In genomic region chr1:17596651-17597509, GRCh38 we compare ENCODE assay signal across 11 cellular contexts. TPM values are rescaled to one million over a fixed set of nuclear protein-coding genes. Genes with fewer than 3 reads are reported as not detected.
DNase-seq lines count a peak whose midpoint lies in the region; ATAC-seq and TF ChIP-seq lines count a peak whose summit lies in the region.
"Had no signal": no experiment of that assay in that cellular context is flagged by ENCODE, and none has a peak within 500 bp of the region (broad histone marks: within the 10 kb centered on the region; RNA-seq: fewer than 3 reads in every experiment).

No MANE protein-coding gene starts in this region.

- TF ChIP-seq CTCF in Peyer's patch (IDR thresholded peaks at IDR 0.05) (no peak), lower lobe of right lung (IDR thresholded peaks at IDR 0.05) (no peak), uterus (IDR thresholded peaks at IDR 0.05) (no peak)

- intact Hi-C loops in lower lobe of right lung (cut with DNase I), result no loop called here
- intact Hi-C loops in uterus (cut with DNase I; ENCODE audit: low total_unique reads), result no loop called here

- H3K4me3 ChIP-seq in Peyer's patch (peak overlapping the region in 2 of 4 donors; percentile 3 to 20), lower lobe of right lung (no peak overlapping the region), uterus (no peak overlapping the region)

- TF ChIP-seq POLR2A in Peyer's patch (IDR thresholded peaks at IDR 0.05), result no peak
- no peak for TF ChIP-seq POLR2A in uterus (IDR thresholded peaks at IDR 0.05)

- H3K36me3 ChIP-seq in Peyer's patch (no peaks in the 10 kb centered on the region), lower lobe of right lung (no peaks in the 10 kb centered on the region), uterus (no peaks in the 10 kb centered on the region)

- H3K27ac ChIP-seq in Peyer's patch (peak overlapping the region in 3 of 4 donors; percentile 64 to 90 (median 90)), lower lobe of right lung (no peak overlapping the region), uterus (no peak overlapping the region)

- H3K9me3 ChIP-seq in Peyer's patch (no peaks in the 10 kb centered on the region), lower lobe of right lung (no peaks in the 10 kb centered on the region), uterus (no peaks in the 10 kb centered on the region)

- H3K27me3 ChIP-seq in Peyer's patch (no peaks in the 10 kb centered on the region), lower lobe of right lung (ENCODE audit: low read depth) (no peaks in the 10 kb centered on the region), uterus (no peaks in the 10 kb centered on the region)

- ATAC-seq in lower lobe of right lung (peak; percentile 50 to 55), GM18861 (IDR thresholded peaks at IDR 0.05; ENCODE audit: unreplicated experiment) (no peak), HG03039 (IDR thresholded peaks at IDR 0.05; ENCODE audit: unreplicated experiment) (no peak)

- H3K4me1 ChIP-seq in Peyer's patch, result peaks cover 0 to 45% (median 4%) of the 10 kb centered on the region in 4 donors
- H3K4me1 ChIP-seq in lower lobe of right lung, result peaks cover 13% of the 10 kb centered on the region
- H3K4me1 ChIP-seq in uterus, result no peaks in the 10 kb centered on the region

- DNase-seq in DMS153 (lab: John Stamatoyannopoulos, UW) (peak; percentile 96), NCI-H187 (lab: John Stamatoyannopoulos, UW) (peak; percentile 75 to 88), Peyer's patch (peak in 2 of 3 donors; percentile 82 to 83), lower lobe of right lung (no peak), HK-2 (ENCODE audit: unreplicated experiment) (no peak), uterus (no peak)
- DNase-seq: activated CD4-positive, alpha-beta T cell treated with anti-CD3 and anti-CD28 coated beads, Interleukin-2, amount 10 ng/mL, durations not matched to agents 7 days and 5 days; activated naive CD4-positive, alpha-beta T cell treated with anti-CD3 and anti-CD28 coated beads for 36 hours; NCI-H1694 treated with DMSO at 0.1 percent for 48 hours had no signal

RNA-seq across cellular contexts. Expression of gene ARHGEF10L, which starts 57.4 kb away (rescaled TPM):
- total RNA-seq in Peyer's patch (100 to 1,000 TPM in 3 of 4 donors, 10 to 100 TPM in 1; 72.7 to 177 (median 156) TPM), lower lobe of right lung (57.9 TPM), uterus (10 to 100 TPM in 3 of 4 donors, 1 to 10 TPM in 1; 5.6 to 61.9 (median 19.1) TPM)
- total RNA-seq: activated CD4-positive, alpha-beta T cell treated with anti-CD3 and anti-CD28 coated beads, Interleukin-2, amount 10 ng/mL, durations not matched to agents 7 days and 5 days; activated naive CD4-positive, alpha-beta T cell treated with anti-CD3 and anti-CD28 coated beads for 36 hours had no signal

Comparison
In these comparisons a context has a peak if more than half of its experiments do, and no peak if none do; other contexts are left out.
1. DNase-seq: peak in DMS153 (single experiment), NCI-H187 (2 of 2) and Peyer's patch (2 of 3); none in lower lobe of right lung (single experiment), HK-2 (single experiment) and uterus (0 of 2).
2. H3K27ac ChIP-seq: peak in Peyer's patch (3 of 4); none in lower lobe of right lung (single experiment) and uterus (0 of 2).
3. ATAC-seq: peak in lower lobe of right lung (2 of 2); none in GM18861 (single experiment) and HG03039 (single experiment).